ENCODE assay signal across 2 cellular contexts in genomic region chr1:53697671-53698380, GRCh38.
TF ChIP-seq lines count a peak whose summit lies in the region.

No MANE protein-coding gene starts in this region.

TF ChIP-seq in HEK293, 187 proteins besides CTCF, POLR2A, EP300 and RAD21:
- TF ChIP-seq SCRT2 (tag by site-specific recombination; IDR thresholded peaks at IDR 0.05) (0 out of 2 replicates have a peak, but pooled peaks have one; percentile 35), YY1 (tag by site-specific recombination; IDR thresholded peaks at IDR 0.05) (no peak), ZNF768 (tag by site-specific recombination; IDR thresholded peaks at IDR 0.05) (peak; percentile 80; the same call in 1 of the 2 replicates), ZNF544 (tag by site-specific recombination; IDR thresholded peaks at IDR 0.05) (no peak)

TF ChIP-seq in H1, 55 proteins besides CTCF, POLR2A, EP300 and RAD21:
- TF ChIP-seq MAX (IDR thresholded peaks at IDR 0.05) (no peak), TBP (IDR thresholded peaks at IDR 0.05; ENCODE audit: low read depth, low read length) (no peak), EGR1 (IDR thresholded peaks at IDR 0.05; ENCODE audit: borderline replicate concordance, low read depth, low read length) (no peak), TCF12 (IDR thresholded peaks at IDR 0.05; ENCODE audit: low read depth, low read length) (no peak), RNF2 (IDR thresholded peaks at IDR 0.05; ENCODE audit: borderline replicate concordance, low read depth, low read length, missing control alignments, poor library complexity, severe bottlenecking) (no peak), EZH2 (IDR thresholded peaks at IDR 0.05; ENCODE audit: low read depth, low read length, severe bottlenecking) (no peak), SUZ12 (IDR thresholded peaks at IDR 0.05; ENCODE audit: low read length) (no peak)
TF ChIP-seq in H1: peak in this region for 0.
